In genomic region chr7:35749548-35749947, GRCh38 we compare ENCODE assay signal across 21 cellular contexts. TPM values are rescaled to one million over a fixed set of nuclear protein-coding genes. Genes with fewer than 3 reads are reported as not detected.
DNase-seq lines count a peak whose midpoint lies in the region; ATAC-seq and TF ChIP-seq lines count a peak whose summit lies in the region.
"Had no signal": no experiment of that assay in that cellular context is flagged by ENCODE, and none has a peak within 500 bp of the region (broad histone marks: within the 10 kb centered on the region; RNA-seq: fewer than 3 reads in every experiment).

No MANE protein-coding gene starts in this region.

- no peaks in the 10 kb centered on the region for H3K9me3 ChIP-seq in right atrium auricular region
- H3K9me3 ChIP-seq: A549, thyroid gland had no signal

- H3K4me3 ChIP-seq in right atrium auricular region, result no peak overlapping the region
- H3K4me3 ChIP-seq: A549, thyroid gland had no signal

- intact Hi-C loops in Right ventricle myocardium superior (cut with DNase I), result no loop called here

- H3K27ac Mint-ChIP-seq in activated naive CD4-positive, alpha-beta T cell treated with anti-CD3 and anti-CD28 coated beads, Interleukin-2, amount 50 U/mL, for 72 hours, result no peak overlapping the region

- ATAC-seq in Right ventricle myocardium superior (ENCODE audit: poor library complexity), result peak; percentile 79
- peak; percentile 29 for ATAC-seq in foreskin keratinocyte
- ATAC-seq in activated naive CD4-positive, alpha-beta T cell treated with anti-CD3 and anti-CD28 coated beads, Interleukin-2, amount 50 U/mL, for 72 hours, result no peak
- ATAC-seq in HG03432 (IDR thresholded peaks at IDR 0.05; ENCODE audit: unreplicated experiment), result no peak
- ATAC-seq: A549; activated T-cell treated with anti-CD3 and anti-CD28 coated beads, Interleukin-2, amount 50 U/mL, for 4 hours; Panc1 had no signal

- no peaks in the 10 kb centered on the region for H3K36me3 Mint-ChIP-seq in activated naive CD4-positive, alpha-beta T cell treated with anti-CD3 and anti-CD28 coated beads, Interleukin-2, amount 50 U/mL, for 72 hours

- peaks cover 0 to 17% of the 10 kb centered on the region in 2 donors for H3K4me1 ChIP-seq in right atrium auricular region
- peaks cover 6% of the 10 kb centered on the region for H3K4me1 ChIP-seq in foreskin keratinocyte
- H3K4me1 ChIP-seq: A549, thyroid gland had no signal

- DNase-seq in Right ventricle myocardium superior (peak; percentile 57), right atrium auricular region (ENCODE audit: low spot score) (no peak), foreskin keratinocyte (peak in 1 of 2 donors; percentile 37), myocyte (ENCODE audit: low read depth) (peak; percentile 80), kidney tubule cell (ENCODE audit: low spot score) (no peak), globus pallidus (ENCODE audit: low spot score) (no peak)
- DNase-seq in activated naive CD4-positive, alpha-beta T cell treated with anti-CD3 and anti-CD28 coated beads, Interleukin-2, amount 50 U/mL, for 72 hours (ENCODE audit: low spot score in 2 of 2), result no peak
- DNase-seq: activated CD4-positive, alpha-beta T cell treated with anti-CD3 and anti-CD28 coated beads, Interleukin-2, amount 50 U/mL, for 4 hours; activated T-cell treated with anti-CD3 and anti-CD28 coated beads, Interleukin-2, amount 50 U/mL, for 4 hours; DMS79; midbrain; NCI-H2029 treated with DMSO at 0.1 percent for 48 hours; NCI-H748 treated with DMSO at 0.1 percent for 48 hours; nucleus accumbens; stimulated activated CD4-positive, alpha-beta T cell treated with anti-CD3 and anti-CD28 coated beads, Interleukin-4, amount 100 ng/mL, for 4 hours; SW 1271; thyroid gland had no signal

- TF ChIP-seq CTCF in right atrium auricular region (IDR thresholded peaks at IDR 0.05), result no peak
- TF ChIP-seq CTCF in foreskin keratinocyte (conservative IDR thresholded peaks at IDR 0.05), result no peak

- no peaks in the 10 kb centered on the region for H3K36me3 ChIP-seq in right atrium auricular region
- H3K36me3 ChIP-seq: thyroid gland had no signal

- H3K9me3 Mint-ChIP-seq in activated naive CD4-positive, alpha-beta T cell treated with anti-CD3 and anti-CD28 coated beads, Interleukin-2, amount 50 U/mL, for 72 hours, result peaks cover 0 to 5% of the 10 kb centered on the region in 2 donors
- H3K9me3 Mint-ChIP-seq: activated T-cell treated with anti-CD3 and anti-CD28 coated beads, Interleukin-2, amount 50 U/mL, for 4 hours; central memory CD8-positive, alpha-beta T cell had no signal

- H3K27me3 ChIP-seq in right atrium auricular region (no peaks in the 10 kb centered on the region), foreskin keratinocyte (no peaks in the 10 kb centered on the region)
- H3K27me3 ChIP-seq: thyroid gland had no signal

- no peak overlapping the region for H3K27ac ChIP-seq in right atrium auricular region
- no peak overlapping the region for H3K27ac ChIP-seq in foreskin keratinocyte
- H3K27ac ChIP-seq: A549, thyroid gland had no signal

RNA-seq across cellular contexts. Expression of gene SEPTIN7, which starts 51.3 kb away (rescaled TPM):
- total RNA-seq in Right ventricle myocardium superior (167 TPM), right atrium auricular region (100 to 1,000 TPM; 155 to 171 TPM), foreskin keratinocyte (229 and 253 TPM in 2 replicates), myocyte (345 and 379 TPM in 2 replicates)
- polyA plus RNA-seq in foreskin keratinocyte, result 111 and 136 TPM in 2 replicates
- 169 TPM for polyA plus RNA-seq in myocyte (2012)
- total RNA-seq in activated naive CD4-positive, alpha-beta T cell treated with anti-CD3 and anti-CD28 coated beads, Interleukin-2, amount 50 U/mL, for 72 hours, result 100 to 1,000 TPM; 198 to 224 TPM

RNA-seq across cellular contexts. Expression of gene HERPUD2, which starts 54.6 kb away (rescaled TPM):
- 13.5 TPM for total RNA-seq in Right ventricle myocardium superior
- 10 to 100 TPM; 14.0 to 23.9 TPM for total RNA-seq in right atrium auricular region
- 22.5 and 24.3 TPM in 2 replicates for total RNA-seq in foreskin keratinocyte
- polyA plus RNA-seq in foreskin keratinocyte, result 8.9 and 11.3 TPM in 2 replicates
- total RNA-seq in myocyte, result 24.6 and 25.2 TPM in 2 replicates
- 24.2 TPM for polyA plus RNA-seq in myocyte (2012)
- total RNA-seq in activated naive CD4-positive, alpha-beta T cell treated with anti-CD3 and anti-CD28 coated beads, Interleukin-2, amount 50 U/mL, for 72 hours, result 10 to 100 TPM; 21.9 to 22.3 TPM

Comparison
In these comparisons a context has a peak if more than half of its experiments do, and no peak if none do; other contexts are left out.
1. DNase-seq: peak in Right ventricle myocardium superior (single experiment) and myocyte (single experiment); none in right atrium auricular region (single experiment), kidney tubule cell (single experiment), activated naive CD4-positive, alpha-beta T cell treated with anti-CD3 and anti-CD28 coated beads, Interleukin-2, amount 50 U/mL, for 72 hours (0 of 2) and globus pallidus (single experiment).
2. ATAC-seq: peak in Right ventricle myocardium superior (single experiment) and foreskin keratinocyte (single experiment); none in activated naive CD4-positive, alpha-beta T cell treated with anti-CD3 and anti-CD28 coated beads, Interleukin-2, amount 50 U/mL, for 72 hours (0 of 2) and HG03432 (single experiment).